Comparison of ENCODE assay signal across 8 cellular contexts in the genomic region with DNA sequence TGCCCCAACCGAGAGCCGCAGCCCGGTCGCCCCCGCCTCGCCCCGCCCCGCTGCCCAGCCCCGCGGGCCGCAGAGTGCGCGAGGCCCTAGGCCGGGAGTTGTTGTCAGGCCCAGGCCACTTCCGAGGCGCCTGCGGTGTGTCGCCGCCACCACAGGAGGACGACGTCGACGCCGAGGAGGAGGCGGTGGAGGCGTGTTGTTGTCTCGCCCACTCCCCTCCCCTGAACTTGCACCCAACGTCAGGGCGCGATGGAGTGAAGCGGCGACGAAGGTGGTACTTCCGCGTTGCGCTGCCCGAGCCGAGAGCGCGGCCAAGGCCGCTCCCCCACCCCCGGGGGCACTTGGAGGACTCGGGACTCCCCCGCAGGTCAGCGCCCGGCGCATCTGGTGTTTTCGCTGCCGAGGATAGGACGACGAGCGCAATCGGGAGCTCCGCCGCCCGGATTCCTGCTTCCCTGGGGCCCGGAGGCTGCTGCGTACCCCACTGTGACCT. TPM values are rescaled to one million over a fixed set of nuclear protein-coding genes. Genes with fewer than 3 reads are reported as not detected.
DNase-seq lines count a peak whose midpoint lies in the region; ATAC-seq and TF ChIP-seq lines count a peak whose summit lies in the region.

Gene CDK13 (plus strand): TSS at position 277 of the 493 bp plus-strand sequence. CDS start 386 bp downstream, outside the sequence.

- peak within 1 kb of the TSS; percentile 97 for H3K9ac ChIP-seq in SK-N-MC (ENCODE audit: insufficient read length)

- DNase-seq in ELF-1 (ENCODE audit: low read depth, low spot score) (peak; percentile 81), Kasumi-1 (lab: John Stamatoyannopoulos, UW) (peak; percentile 93 to 95), SK-N-MC (ENCODE audit: low read depth, low spot score) (no peak), glomerular endothelial cell (ENCODE audit: extremely low read depth, low read depth, low spot score) (no peak), osteocyte (ENCODE audit: extremely low spot score, unreplicated experiment) (peak; percentile 91), thoracic aorta (ENCODE audit: low spot score) (peak; percentile 25)
- peak; percentile 96 for DNase-seq in activated naive CD4-positive, alpha-beta T cell treated with anti-CD3 and anti-CD28 coated beads, Interleukin-2, amount 10 ng/mL, durations not matched to agents 7 days and 5 days

- peaks cover 49% of the 10 kb centered on the region for H3K4me1 Mint-ChIP-seq in activated naive CD4-positive, alpha-beta T cell treated with anti-CD3 and anti-CD28 coated beads, Interleukin-2, amount 10 ng/mL, durations not matched to agents 7 days and 5 days
- H3K4me1 Mint-ChIP-seq in osteocyte (ENCODE audit: unreplicated experiment): peaks cover 30% of the 10 kb centered on the region

- H3K4me3 ChIP-seq in SK-N-MC: peak within 1 kb of the TSS; percentile 98
- peak within 1 kb of the TSS; percentile 93 for H3K4me3 ChIP-seq in thoracic aorta

- H3K27me3 ChIP-seq in thoracic aorta (replicated peaks; ENCODE audit: insufficient read depth): no peaks in the 10 kb centered on the region

- H3K36me3 ChIP-seq in SK-N-MC (ENCODE audit: insufficient read depth, low read length) (0 out of 2 replicates have a peak, but pooled peaks cover 1% of the 10 kb centered on the region), thoracic aorta (no peaks in the 10 kb centered on the region)

- no peaks in the 10 kb centered on the region for H3K9me3 ChIP-seq in SK-N-MC (ENCODE audit: low read depth, low read length)
- H3K9me3 ChIP-seq in thoracic aorta: no peaks in the 10 kb centered on the region

- CTCF ChIA-PET in activated naive CD4-positive, alpha-beta T cell treated with anti-CD3 and anti-CD28 coated beads, Interleukin-2, amount 10 ng/mL, durations not matched to agents 7 days and 5 days (lab: Charles Lee): interaction anchor here (3.9 kb wide), 1 partner anchor 101 kb away, joined by 23 read pairs; no protein-coding TSS in a partner anchor

- no peaks in the 10 kb centered on the region for H3K9me3 Mint-ChIP-seq in activated naive CD4-positive, alpha-beta T cell treated with anti-CD3 and anti-CD28 coated beads, Interleukin-2, amount 10 ng/mL, durations not matched to agents 7 days and 5 days
- no peaks in the 10 kb centered on the region for H3K9me3 Mint-ChIP-seq in osteocyte (ENCODE audit: unreplicated experiment)

- TF ChIP-seq CTCF in osteocyte (IDR thresholded peaks at IDR 0.05) (no peak), thoracic aorta (IDR thresholded peaks at IDR 0.05) (no peak)

- H3K27me3 Mint-ChIP-seq in activated naive CD4-positive, alpha-beta T cell treated with anti-CD3 and anti-CD28 coated beads, Interleukin-2, amount 10 ng/mL, durations not matched to agents 7 days and 5 days: peaks cover 12% of the 10 kb centered on the region
- H3K27me3 Mint-ChIP-seq in osteocyte (ENCODE audit: unreplicated experiment): no peaks in the 10 kb centered on the region

- peaks cover 20 to 30% of the 10 kb centered on the region in 2 donors for H3K4me1 ChIP-seq in thoracic aorta (ENCODE audit: control insufficient read depth in 1 of 2, low read depth in 2 of 2)

- peak within 1 kb of the TSS; percentile 100 for H3K27ac Mint-ChIP-seq in activated naive CD4-positive, alpha-beta T cell treated with anti-CD3 and anti-CD28 coated beads, Interleukin-2, amount 10 ng/mL, durations not matched to agents 7 days and 5 days
- H3K27ac Mint-ChIP-seq in osteocyte (ENCODE audit: unreplicated experiment): peak within 1 kb of the TSS; percentile 99

- H3K27ac ChIP-seq in SK-N-MC (peak within 1 kb of the TSS; percentile 98), thoracic aorta (peak within 1 kb of the TSS; percentile 98 to 99)

- H3K36me3 Mint-ChIP-seq in activated naive CD4-positive, alpha-beta T cell treated with anti-CD3 and anti-CD28 coated beads, Interleukin-2, amount 10 ng/mL, durations not matched to agents 7 days and 5 days: peaks cover 24% of the 10 kb centered on the region
- H3K36me3 Mint-ChIP-seq in osteocyte (ENCODE audit: unreplicated experiment): peaks cover 4% of the 10 kb centered on the region

- ATAC-seq in GM21825 (IDR thresholded peaks at IDR 0.05; ENCODE audit: unreplicated experiment) (peak; percentile 42), thoracic aorta (ENCODE audit: insufficient number of reproducible peaks, low FRiP score, low read depth) (peak; percentile 38)

- H3K4me3 Mint-ChIP-seq in activated naive CD4-positive, alpha-beta T cell treated with anti-CD3 and anti-CD28 coated beads, Interleukin-2, amount 10 ng/mL, durations not matched to agents 7 days and 5 days: peak within 1 kb of the TSS; percentile 91
- H3K4me3 Mint-ChIP-seq in osteocyte (ENCODE audit: unreplicated experiment): peak within 1 kb of the TSS; percentile 98

RNA-seq across cellular contexts. Expression of gene CDK13, which starts in this region (rescaled TPM):
- total RNA-seq in glomerular endothelial cell (34.8 and 68.1 TPM in 2 replicates), osteocyte (58.7 and 60.6 TPM in 2 replicates), thoracic aorta (100 to 1,000 TPM in 1 of 2 donors, 10 to 100 TPM in 1; 61.3 to 107 TPM)

Comparison
In these comparisons a context has a peak if more than half of its experiments do, and no peak if none do; other contexts are left out.
1. DNase-seq: peak in ELF-1 (single experiment), Kasumi-1 (2 of 2), activated naive CD4-positive, alpha-beta T cell treated with anti-CD3 and anti-CD28 coated beads, Interleukin-2, amount 10 ng/mL, durations not matched to agents 7 days and 5 days (single experiment), osteocyte (single experiment) and thoracic aorta (single experiment); none in SK-N-MC (single experiment) and glomerular endothelial cell (single experiment).